1 cellular context compared by ENCODE assay signal in genomic region chr1:179441456-179441855, GRCh38.
TF ChIP-seq lines count a peak whose summit lies in the region.

No MANE protein-coding gene starts in this region.

TF ChIP-seq in K562, 482 proteins besides CTCF, POLR2A, EP300 and RAD21 (continued from another document):
- TF ChIP-seq ID3 (CRISPR knock-in tag; IDR thresholded peaks at IDR 0.05) (no peak), ID3 (tag; IDR thresholded peaks at IDR 0.05) (no peak), SNRNP70 (optimal IDR thresholded peaks at IDR 0.05; ENCODE audit: low read depth, low read length) (no peak), ZNF347 (CRISPR knock-in tag; IDR thresholded peaks at IDR 0.05; ENCODE audit: low read depth) (no peak), MLLT1 (IDR thresholded peaks at IDR 0.05) (no peak)
